In genomic region chr1:20508411-20508771, GRCh38 we compare ENCODE assay signal across 8 cellular contexts. TPM values are rescaled to one million over a fixed set of nuclear protein-coding genes. Genes with fewer than 3 reads are reported as not detected.
DNase-seq lines count a peak whose midpoint lies in the region; ATAC-seq lines count a peak whose summit lies in the region.

No MANE protein-coding gene starts in this region.

- H3K27me3 Mint-ChIP-seq in activated naive CD8-positive, alpha-beta T cell: peaks cover 1% of the 10 kb centered on the region
- peaks cover 2 to 6% (median 3%) of the 10 kb centered on the region in 3 donors for H3K27me3 Mint-ChIP-seq in immature natural killer cell (ENCODE audit: low read depth in 3 of 3)
- H3K27me3 Mint-ChIP-seq in stimulated activated naive CD8-positive, alpha-beta T cell treated with anti-CD3 and anti-CD28 coated beads, Interleukin-15, amount 100 ng/mL, for 72 hours: peaks cover 9% of the 10 kb centered on the region

- H3K4me3 ChIP-seq in HUES48 (ENCODE audit: low read depth, low read length): peak overlapping the region; percentile 96

- peaks cover 4% of the 10 kb centered on the region; the same call in 1 of the 2 replicates for H3K27me3 ChIP-seq in HUES48 (ENCODE audit: control insufficient read depth, insufficient read depth, low read length)

- no peak overlapping the region for H3K27ac ChIP-seq in HUES48 (ENCODE audit: low read depth, low read length)

- H3K9me3 ChIP-seq in HUES48 (ENCODE audit: control insufficient read depth, insufficient read depth, low read length): no peaks in the 10 kb centered on the region

- peak overlapping the region; percentile 93 for H3K4me3 Mint-ChIP-seq in activated naive CD8-positive, alpha-beta T cell
- H3K4me3 Mint-ChIP-seq in immature natural killer cell: peak overlapping the region; percentile 82 to 92 (median 90)
- H3K4me3 Mint-ChIP-seq in stimulated activated naive CD8-positive, alpha-beta T cell treated with anti-CD3 and anti-CD28 coated beads, Interleukin-15, amount 100 ng/mL, for 72 hours: peak overlapping the region; percentile 88 to 90

- no peak overlapping the region for H3K9ac ChIP-seq in HUES48 (ENCODE audit: low read depth, low read length)

- peak overlapping the region; percentile 82 for H3K27ac Mint-ChIP-seq in activated naive CD8-positive, alpha-beta T cell
- H3K27ac Mint-ChIP-seq in immature natural killer cell: peak overlapping the region; percentile 80 to 95 (median 93)
- H3K27ac Mint-ChIP-seq in stimulated activated naive CD8-positive, alpha-beta T cell treated with anti-CD3 and anti-CD28 coated beads, Interleukin-15, amount 100 ng/mL, for 72 hours: peak overlapping the region; percentile 94 to 97

- H3K36me3 ChIP-seq in HUES48 (ENCODE audit: control insufficient read depth, insufficient read depth, low read length): peaks cover 2% of the 10 kb centered on the region; the same call in 1 of the 2 replicates

- no peaks in the 10 kb centered on the region for H3K4me1 ChIP-seq in HUES48 (ENCODE audit: control insufficient read depth, insufficient read depth, low read length)

- H3K36me3 Mint-ChIP-seq in activated naive CD8-positive, alpha-beta T cell: peaks cover 3% of the 10 kb centered on the region
- H3K36me3 Mint-ChIP-seq in immature natural killer cell: peaks cover 0 to 3% (median 0%) of the 10 kb centered on the region in 3 donors

- ATAC-seq in stimulated activated naive CD8-positive, alpha-beta T cell treated with anti-CD3 and anti-CD28 coated beads, Interleukin-15, amount 100 ng/mL, for 72 hours: no peak
- ATAC-seq in HG03520 (IDR thresholded peaks at IDR 0.05; ENCODE audit: unreplicated experiment) (no peak), GM21528 (IDR thresholded peaks at IDR 0.05; ENCODE audit: low FRiP score, unreplicated experiment) (no peak)

- H3K4me1 Mint-ChIP-seq in activated naive CD8-positive, alpha-beta T cell (ENCODE audit: low read depth): peaks cover 21% of the 10 kb centered on the region
- peaks cover 31 to 32% of the 10 kb centered on the region in 2 donors for H3K4me1 Mint-ChIP-seq in immature natural killer cell
- H3K4me1 Mint-ChIP-seq in stimulated activated naive CD8-positive, alpha-beta T cell treated with anti-CD3 and anti-CD28 coated beads, Interleukin-15, amount 100 ng/mL, for 72 hours: peaks cover 37% of the 10 kb centered on the region

- DNase-seq in immature natural killer cell: no peak
- DNase-seq in stimulated activated naive CD8-positive, alpha-beta T cell treated with anti-CD3 and anti-CD28 coated beads, Interleukin-15, amount 100 ng/mL, for 72 hours: no peak
- DNase-seq in NCI-H187 treated with DMSO at 0.1 percent for 48 hours (lab: John Stamatoyannopoulos, UW): no peak
- DNase-seq in dermis blood vessel endothelial cell: no peak

- H3K9me3 Mint-ChIP-seq in activated naive CD8-positive, alpha-beta T cell (ENCODE audit: low read depth): no peaks in the 10 kb centered on the region
- H3K9me3 Mint-ChIP-seq in immature natural killer cell: no peaks in the 10 kb centered on the region
- H3K9me3 Mint-ChIP-seq in stimulated activated naive CD8-positive, alpha-beta T cell treated with anti-CD3 and anti-CD28 coated beads, Interleukin-15, amount 100 ng/mL, for 72 hours: no peaks in the 10 kb centered on the region

RNA-seq across cellular contexts. Expression of gene MUL1, which starts 0.4 kb away (rescaled TPM):
- polyA plus RNA-seq in immature natural killer cell: 10 to 100 TPM; 35.1 to 52.1 (median 49.2) TPM
- 41.0 and 53.6 TPM in 2 replicates for total RNA-seq in dermis blood vessel endothelial cell

RNA-seq across cellular contexts. Expression of gene CAMK2N1, which starts 22.4 kb away (rescaled TPM):
- polyA plus RNA-seq in immature natural killer cell: under 1 TPM in 2 of 3 donors, not detected in 1; 0.10 to 0.43 TPM
- 3.7 and 7.8 TPM in 2 replicates for total RNA-seq in dermis blood vessel endothelial cell

RNA-seq across cellular contexts. Expression of gene FAM43B, which starts 44.0 kb away (rescaled TPM):
- polyA plus RNA-seq in immature natural killer cell: not detected
- not detected in 2 replicates for total RNA-seq in dermis blood vessel endothelial cell
